23 cellular contexts compared by ENCODE assay signal in genomic region chr13:108376308-108376707, GRCh38.
"Had no signal": no experiment of that assay in that cellular context is flagged by ENCODE, and none has a peak within 500 bp of the region (broad histone marks: within the 10 kb centered on the region; RNA-seq: fewer than 3 reads in every experiment).

No MANE protein-coding gene starts in this region.

- ATAC-seq: effector memory CD8-positive, alpha-beta T cell; esophagus mucosa; gastrocnemius medialis; heart left ventricle; left cardiac atrium; left lung; left ventricle myocardium superior; lower lobe of right lung; mucosa of descending colon had no signal

- DNase-seq: colonic mucosa; cortex of kidney; effector CD8-positive, alpha-beta T cell; effector memory CD8-positive, alpha-beta T cell; endodermal cell; erythroblast; esophagus squamous epithelium; foreskin fibroblast; foreskin melanocyte; gastrocnemius medialis; heart left ventricle; hypothalamus; immature natural killer cell; left cardiac atrium; left lung; left ventricle myocardium superior; lower lobe of right lung; mesenchymal stem cell; mucosa of descending colon; naive B cell had no signal

- H3K4me3 Mint-ChIP-seq: dendritic cell treated with granulocyte-macrophage colony-stimulating factor and Interleukin-4, amounts not matched to agents 40 ng/mL and 50 ng/mL, for 4 days; effector memory CD8-positive, alpha-beta T cell; endodermal cell; immature natural killer cell; mesothelial cell of epicardium; naive B cell had no signal

- H3K27me3 Mint-ChIP-seq: dendritic cell treated with granulocyte-macrophage colony-stimulating factor and Interleukin-4, amounts not matched to agents 40 ng/mL and 50 ng/mL, for 4 days; effector memory CD8-positive, alpha-beta T cell had no signal

- H3K4me1 Mint-ChIP-seq: endodermal cell, immature natural killer cell, mesothelial cell of epicardium, naive B cell had no signal

- H3K36me3 Mint-ChIP-seq: immature natural killer cell, mesothelial cell of epicardium, naive B cell had no signal

- H3K9me3 Mint-ChIP-seq: dendritic cell treated with granulocyte-macrophage colony-stimulating factor and Interleukin-4, amounts not matched to agents 40 ng/mL and 50 ng/mL, for 4 days had no signal

- H3K27ac Mint-ChIP-seq: dendritic cell treated with granulocyte-macrophage colony-stimulating factor and Interleukin-4, amounts not matched to agents 40 ng/mL and 50 ng/mL, for 4 days; effector memory CD8-positive, alpha-beta T cell; endodermal cell; immature natural killer cell; mesothelial cell of epicardium; naive B cell had no signal
